14 cellular contexts compared by ENCODE assay signal in genomic region chr19:23002690-23003422, GRCh38. TPM values are rescaled to one million over a fixed set of nuclear protein-coding genes. Genes with fewer than 3 reads are reported as not detected.
DNase-seq lines count a peak whose midpoint lies in the region; ATAC-seq lines count a peak whose summit lies in the region.
"Had no signal": no experiment of that assay in that cellular context is flagged by ENCODE, and none has a peak within 500 bp of the region (broad histone marks: within the 10 kb centered on the region; RNA-seq: fewer than 3 reads in every experiment).

TSS of gene ZNF728 (minus strand) at chr19:23003176. CDS start at chr19:23003030, 146 bp downstream.

- H4K12ac ChIP-seq in trophoblast cell (ENCODE audit: low read depth, low read length) = no peak within 1 kb of the TSS

- H3K27me3 ChIP-seq in ACC112 (ENCODE audit: insufficient read depth, low read length) (no peaks in the 10 kb centered on the region), trophoblast cell (ENCODE audit: insufficient read depth, low read length) (no peaks in the 10 kb centered on the region)
- H3K27me3 ChIP-seq: SJSA1 had no signal

- H3K4me1 ChIP-seq in ACC112 (ENCODE audit: control insufficient read depth, insufficient read depth, low read length, unreplicated experiment) (no peaks in the 10 kb centered on the region), trophoblast cell (ENCODE audit: control insufficient read depth in 1 of 2, insufficient read depth in 2 of 2, low read length in 2 of 2) (no peaks in the 10 kb centered on the region)
- H3K4me1 ChIP-seq: SJSA1 had no signal

- no peak within 1 kb of the TSS for H3K4ac ChIP-seq in trophoblast cell (ENCODE audit: low read depth, low read length)

- H3K36me3 ChIP-seq in ACC112 (ENCODE audit: insufficient read depth, low read length) (no peaks in the 10 kb centered on the region), trophoblast cell (ENCODE audit: control insufficient read depth in 1 of 2, insufficient read depth in 2 of 2, low read length in 2 of 2) (no peaks in the 10 kb centered on the region)
- H3K36me3 ChIP-seq: SJSA1 had no signal

- no peak within 1 kb of the TSS for H2BK120ac ChIP-seq in trophoblast cell (ENCODE audit: insufficient read depth, low read length, poor library complexity)

- no peak within 1 kb of the TSS for H4K8ac ChIP-seq in trophoblast cell (ENCODE audit: low read depth, low read length)

- no peaks in the 10 kb centered on the region for H3K4me1 Mint-ChIP-seq in activated T-helper 17 cell treated with anti-CD3 and anti-CD28 coated beads, Interleukin-2, amount 50 U/mL, for 72 hours
- H3K4me1 Mint-ChIP-seq: activated CD4-positive, alpha-beta memory T cell treated with anti-CD3 and anti-CD28 coated beads, Interleukin-2, amount 10 ng/mL, durations not matched to agents 7 days and 5 days; stimulated activated memory B cell treated with anti-CD40 and anti-IgM and Interleukin-4, amounts not matched to agents 10 μg/mL and 1 μg/mL and 100 μg/mL, for 72 hours had no signal

- H3K18ac ChIP-seq in trophoblast cell (ENCODE audit: low read length) = no peak within 1 kb of the TSS

- H2BK12ac ChIP-seq in trophoblast cell (ENCODE audit: low read length) = no peak within 1 kb of the TSS

- no peak within 1 kb of the TSS for H3K4me3 Mint-ChIP-seq in activated T-helper 17 cell treated with anti-CD3 and anti-CD28 coated beads, Interleukin-2, amount 50 U/mL, for 72 hours
- H3K4me3 Mint-ChIP-seq: activated CD4-positive, alpha-beta memory T cell treated with anti-CD3 and anti-CD28 coated beads, Interleukin-2, amount 10 ng/mL, durations not matched to agents 7 days and 5 days; stimulated activated memory B cell treated with anti-CD40 and anti-IgM and Interleukin-4, amounts not matched to agents 10 μg/mL and 1 μg/mL and 100 μg/mL, for 72 hours had no signal

- no peak within 1 kb of the TSS for H2AFZ ChIP-seq in ACC112 (ENCODE audit: low read length, unreplicated experiment)
- no peak within 1 kb of the TSS for H2AFZ ChIP-seq in trophoblast cell (ENCODE audit: insufficient read depth, low read length, poor library complexity)

- no peaks in the 10 kb centered on the region for H3K36me3 Mint-ChIP-seq in activated T-helper 17 cell treated with anti-CD3 and anti-CD28 coated beads, Interleukin-2, amount 50 U/mL, for 72 hours (ENCODE audit: low read depth)
- H3K36me3 Mint-ChIP-seq: stimulated activated memory B cell treated with anti-CD40 and anti-IgM and Interleukin-4, amounts not matched to agents 10 μg/mL and 1 μg/mL and 100 μg/mL, for 72 hours had no signal

- WGBS in trophoblast cell (ENCODE audit: extremely low coverage, insufficient coverage, insufficient read length) = no CpG with 5 or more reads among the region's 46 CpGs

- in situ Hi-C loops in SK-MEL-5 (cut with HindIII; ENCODE audit: low pct_unique_long_range_greater_than_20kb, low sequenced_read_pairs) = no loop called here

- H3K4me3 ChIP-seq in ACC112 (ENCODE audit: low read depth, low read length) (peak within 1 kb of the TSS; percentile 51; the same call in 1 of the 2 replicates), trophoblast cell (ENCODE audit: low read depth, low read length) (peak within 1 kb of the TSS; percentile 27)
- H3K4me3 ChIP-seq: SJSA1 had no signal

- H3K27ac Mint-ChIP-seq in activated T-helper 17 cell treated with anti-CD3 and anti-CD28 coated beads, Interleukin-2, amount 50 U/mL, for 72 hours = no peak within 1 kb of the TSS
- H3K27ac Mint-ChIP-seq: activated CD4-positive, alpha-beta memory T cell treated with anti-CD3 and anti-CD28 coated beads, Interleukin-2, amount 10 ng/mL, durations not matched to agents 7 days and 5 days; stimulated activated memory B cell treated with anti-CD40 and anti-IgM and Interleukin-4, amounts not matched to agents 10 μg/mL and 1 μg/mL and 100 μg/mL, for 72 hours had no signal

- H3K23ac ChIP-seq in trophoblast cell (ENCODE audit: low read length) = no peak within 1 kb of the TSS

- H3K27me3 Mint-ChIP-seq in activated T-helper 17 cell treated with anti-CD3 and anti-CD28 coated beads, Interleukin-2, amount 50 U/mL, for 72 hours = no peaks in the 10 kb centered on the region
- H3K27me3 Mint-ChIP-seq: activated CD4-positive, alpha-beta memory T cell treated with anti-CD3 and anti-CD28 coated beads, Interleukin-2, amount 10 ng/mL, durations not matched to agents 7 days and 5 days; stimulated activated memory B cell treated with anti-CD40 and anti-IgM and Interleukin-4, amounts not matched to agents 10 μg/mL and 1 μg/mL and 100 μg/mL, for 72 hours had no signal

- H4K91ac ChIP-seq in trophoblast cell (ENCODE audit: low read depth, low read length) = no peak within 1 kb of the TSS

- intact Hi-C loops in left ventricle myocardium superior (cut with micrococcal nuclease) = no loop called here

- H2AK5ac ChIP-seq in trophoblast cell (ENCODE audit: low read length) = no peak within 1 kb of the TSS

- peaks cover 15% of the 10 kb centered on the region for H3K9me3 Mint-ChIP-seq in activated T-helper 17 cell treated with anti-CD3 and anti-CD28 coated beads, Interleukin-2, amount 50 U/mL, for 72 hours

- no peak within 1 kb of the TSS for H2BK5ac ChIP-seq in trophoblast cell (ENCODE audit: low read depth, low read length, poor library complexity)

- DNase-seq in SK-MEL-5 (ENCODE audit: low read depth, low spot score) (peak; percentile 22), left ventricle myocardium superior (peak; percentile 90), trophoblast cell (peak in 1 of 2 donors; percentile 10), NCI-H1105 (lab: John Stamatoyannopoulos, UW) (no peak)
- no peak for DNase-seq in activated T-cell treated with anti-CD3 and anti-CD28 coated beads, Interleukin-2, amount 50 U/mL, for 1 hour
- DNase-seq: activated CD4-positive, alpha-beta memory T cell treated with anti-CD3 and anti-CD28 coated beads, Interleukin-2, amount 10 ng/mL, durations not matched to agents 7 days and 5 days; MM.1S had no signal

- peak; percentile 98 for ATAC-seq in left ventricle myocardium superior
- no peak for ATAC-seq in activated T-helper 17 cell treated with anti-CD3 and anti-CD28 coated beads, Interleukin-2, amount 50 U/mL, for 72 hours (replicated peaks)
- ATAC-seq in GM18909 (IDR thresholded peaks at IDR 0.05; ENCODE audit: poor library complexity, unreplicated experiment) = no peak
- ATAC-seq: stimulated activated memory B cell treated with anti-CD40 and anti-IgM and Interleukin-4, amounts not matched to agents 10 μg/mL and 1 μg/mL and 100 μg/mL, for 72 hours had no signal

- no peak within 1 kb of the TSS for H3K4me2 ChIP-seq in trophoblast cell (ENCODE audit: low read length)

- no peaks in the 10 kb centered on the region for H3K79me2 ChIP-seq in ACC112 (ENCODE audit: control insufficient read depth, insufficient read depth, low read length, unreplicated experiment)
- no peaks in the 10 kb centered on the region for H3K79me2 ChIP-seq in trophoblast cell (ENCODE audit: control insufficient read depth, insufficient read depth, low read length, poor library complexity)

- H3K79me1 ChIP-seq in trophoblast cell (ENCODE audit: low read length) = no peaks in the 10 kb centered on the region

- H3K27ac ChIP-seq in ACC112 (ENCODE audit: low read depth, low read length) (no peak within 1 kb of the TSS), trophoblast cell (ENCODE audit: low read depth, low read length) (no peak within 1 kb of the TSS)
- H3K27ac ChIP-seq: C4-2B, SJSA1 had no signal

- peaks cover 13% of the 10 kb centered on the region for H3K9me3 ChIP-seq in trophoblast cell (ENCODE audit: insufficient read depth, low read depth, low read length)

- no peak within 1 kb of the TSS for H3K9ac ChIP-seq in trophoblast cell (ENCODE audit: low read length)

- H3K14ac ChIP-seq in trophoblast cell (ENCODE audit: low read length) = no peak within 1 kb of the TSS

RNA-seq across cellular contexts. Expression of gene ZNF728, which starts in this region (rescaled TPM):
- total RNA-seq in SK-MEL-5 (2014; rRNA removed; shearing (Covaris generic)) = 0.42 and 0.53 TPM in 2 replicates
- polyA plus RNA-seq in SK-MEL-5 (2015; cell fraction: cytosol; rRNA removed) = 0.05 and 0.21 TPM in 2 replicates
- 0.67 TPM in 1 of 2 replicates, not detected in the other for polyA plus RNA-seq in SK-MEL-5 (2015; cell fraction: nucleus; rRNA removed)
- total RNA-seq in left ventricle myocardium superior = 6.4 TPM
- polyA plus RNA-seq in trophoblast cell (2013) = not detected in 2 replicates
- under 1 TPM in 1 of 2 donors, not detected in 1; 0.13 TPM for total RNA-seq in activated T-helper 17 cell treated with anti-CD3 and anti-CD28 coated beads, Interleukin-2, amount 50 U/mL, for 72 hours
- total RNA-seq: activated CD4-positive, alpha-beta memory T cell treated with anti-CD3 and anti-CD28 coated beads, Interleukin-2, amount 10 ng/mL, durations not matched to agents 7 days and 5 days; glomerular endothelial cell; SJSA1 had no signal

Comparison
In these comparisons a context has a peak if more than half of its experiments do, and no peak if none do; other contexts are left out.
1. Peak in DNase-seq in SK-MEL-5; RNA of the gene not detected or under 1 TPM.